Comparison of ENCODE assay signal across 9 cellular contexts in genomic region chr17:80773243-80773991, GRCh38.
A peak's percentile ranks its signal among the peaks of the same experiment; 100 is the strongest.
DNase-seq lines count a peak whose midpoint lies in the region; ATAC-seq and TF ChIP-seq lines count a peak whose summit lies in the region.
"Had no signal": no experiment of that assay in that cellular context is flagged by ENCODE, and none has a peak within 500 bp of the region (broad histone marks: within the 10 kb centered on the region; RNA-seq: fewer than 3 reads in every experiment).

No MANE protein-coding gene starts in this region.

- TF ChIP-seq EP300 in esophagus muscularis mucosa (IDR thresholded peaks at IDR 0.05): peak; percentile 79

- peak overlapping the region; percentile 72 to 86 (median 80) for H3K27ac ChIP-seq in esophagus muscularis mucosa (replicated peaks in 1 of 4)
- peak overlapping the region; percentile 18 to 21 for H3K27ac ChIP-seq in prostate gland
- no peak overlapping the region for H3K27ac ChIP-seq in effector memory CD4-positive, alpha-beta T cell (ENCODE audit: insufficient read depth, low read length, poor library complexity, severe bottlenecking)

- intact Hi-C loops in esophagus muscularis mucosa (cut with DNase I) (loop anchor here (10.0 kb wide), 1 partner anchor 61 kb away; no protein-coding TSS in a partner anchor), prostate gland (cut with DNase I) (loop anchor here (1.0 kb wide), 1 partner anchor 22 kb away; no protein-coding TSS in a partner anchor)

- no peak for TF ChIP-seq POLR2A in esophagus muscularis mucosa (IDR thresholded peaks at IDR 0.05; ENCODE audit: low read depth)
- TF ChIP-seq POLR2A in prostate gland (IDR thresholded peaks at IDR 0.05): no peak

- H3K36me3 ChIP-seq in esophagus muscularis mucosa (peaks cover 0 to 11% (median 5%) of the 10 kb centered on the region in 4 donors), prostate gland (no peaks in the 10 kb centered on the region)
- H3K36me3 ChIP-seq in effector memory CD4-positive, alpha-beta T cell (ENCODE audit: control insufficient read depth, insufficient read depth, low read length): peaks cover 8% of the 10 kb centered on the region
- H3K36me3 ChIP-seq: adrenal gland had no signal

- peaks cover 12 to 50% (median 34%) of the 10 kb centered on the region in 4 donors for H3K4me1 ChIP-seq in esophagus muscularis mucosa
- no peaks in the 10 kb centered on the region for H3K4me1 ChIP-seq in prostate gland (replicated peaks)
- H3K4me1 ChIP-seq in effector memory CD4-positive, alpha-beta T cell (ENCODE audit: control insufficient read depth, insufficient read depth, low read length, poor library complexity, severe bottlenecking): peaks cover 12% of the 10 kb centered on the region
- H3K4me1 ChIP-seq: adrenal gland had no signal

- peak; percentile 10 for TF ChIP-seq CTCF in GM12873 (IDR thresholded peaks at IDR 0.05; ENCODE audit: insufficient read depth, low read depth, low read length, missing control alignments)
- peak in 1 of 3 experiments; percentile 27 for TF ChIP-seq CTCF in esophagus muscularis mucosa (IDR thresholded peaks at IDR 0.05)
- no peak for TF ChIP-seq CTCF in prostate gland (IDR thresholded peaks at IDR 0.05)

- ATAC-seq in GM21526 (IDR thresholded peaks at IDR 0.05; ENCODE audit: low FRiP score, unreplicated experiment): no peak

- DNase-seq in NCI-H69 (lab: John Stamatoyannopoulos, UW) (peak; percentile 65), esophagus muscularis mucosa (ENCODE audit: extremely low spot score) (no peak), prostate gland (ENCODE audit: low spot score) (peak; percentile 35), NCI-H774 (lab: John Stamatoyannopoulos, UW) (no peak), NCI-H748 treated with DMSO at 0.1 percent for 48 hours (lab: John Stamatoyannopoulos, UW) (no peak)
- DNase-seq in effector memory CD4-positive, alpha-beta T cell: no peak

- 42% methylated on average over 15 of the region's 19 CpGs for whole genome bisulfite sequencing in esophagus muscularis mucosa
- WGBS in prostate gland: 24% methylated on average over 17 of the region's 19 CpGs

- H3K4me3 ChIP-seq in esophagus muscularis mucosa (no peak overlapping the region), prostate gland (no peak overlapping the region)
- H3K4me3 ChIP-seq in effector memory CD4-positive, alpha-beta T cell (ENCODE audit: insufficient read depth, low read depth, low read length, poor library complexity, severe bottlenecking): no peak overlapping the region
- H3K4me3 ChIP-seq: adrenal gland had no signal

- H3K9me3 ChIP-seq in esophagus muscularis mucosa (no peaks in the 10 kb centered on the region), prostate gland (no peaks in the 10 kb centered on the region)
- no peaks in the 10 kb centered on the region for H3K9me3 ChIP-seq in effector memory CD4-positive, alpha-beta T cell (ENCODE audit: control insufficient read depth, low read length)
- H3K9me3 ChIP-seq: adrenal gland had no signal

- H3K27me3 ChIP-seq in esophagus muscularis mucosa (no peaks in the 10 kb centered on the region), prostate gland (replicated peaks; ENCODE audit: insufficient read depth) (no peaks in the 10 kb centered on the region)
- no peaks in the 10 kb centered on the region for H3K27me3 ChIP-seq in effector memory CD4-positive, alpha-beta T cell (replicated peaks; ENCODE audit: control insufficient read depth, insufficient read depth, low read length, poor library complexity, severe bottlenecking)
- H3K27me3 ChIP-seq: adrenal gland had no signal

Comparison
In these comparisons a context has a peak if more than half of its experiments do, and no peak if none do; other contexts are left out.
1. DNase-seq: peak in NCI-H69 (single experiment) and prostate gland (single experiment); none in esophagus muscularis mucosa (single experiment), effector memory CD4-positive, alpha-beta T cell (0 of 3), NCI-H774 (single experiment) and NCI-H748 treated with DMSO at 0.1 percent for 48 hours (single experiment).